ENCODE assay signal across 18 cellular contexts in the genomic region with DNA sequence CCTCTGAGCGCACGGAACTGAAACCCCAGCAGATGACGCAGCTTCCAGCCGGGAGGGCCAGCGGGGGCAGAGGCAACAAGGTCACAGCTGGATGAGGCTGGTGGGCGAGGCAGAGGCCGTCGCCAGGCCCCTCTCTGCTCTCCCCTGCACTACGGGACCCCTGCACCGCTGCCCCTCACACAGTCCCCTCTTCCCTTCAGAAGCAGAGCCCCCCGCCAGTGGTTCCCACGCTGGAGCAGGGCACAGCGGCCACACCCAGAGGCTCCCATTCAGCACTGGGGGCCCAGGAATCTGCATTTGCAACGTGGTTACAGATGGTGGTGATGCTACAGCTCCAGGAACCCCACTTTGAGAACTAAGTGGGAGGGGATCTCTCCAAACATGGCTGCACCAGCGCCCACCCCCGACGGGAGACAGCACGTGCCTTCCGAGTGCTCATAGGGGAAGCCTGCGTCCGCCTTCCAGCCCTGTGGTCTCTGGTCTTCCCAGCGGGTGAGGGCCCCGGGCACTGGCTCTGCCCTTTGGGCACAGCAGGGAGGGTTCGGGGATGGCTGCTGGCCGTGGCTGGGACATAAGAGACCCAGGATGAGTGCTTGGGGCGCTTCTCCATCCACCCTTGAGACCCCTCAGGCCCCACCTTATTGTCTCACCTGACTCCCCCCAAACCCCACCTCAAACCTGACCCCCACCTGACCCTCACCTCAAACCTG. TPM values are rescaled to one million over a fixed set of nuclear protein-coding genes. Genes with fewer than 3 reads are reported as not detected.
A peak's percentile ranks its signal among the peaks of the same experiment; 100 is the strongest.
DNase-seq lines count a peak whose midpoint lies in the region; TF ChIP-seq lines count a peak whose summit lies in the region.
"Had no signal": no experiment of that assay in that cellular context is flagged by ENCODE, and none has a peak within 500 bp of the region (broad histone marks: within the 10 kb centered on the region; RNA-seq: fewer than 3 reads in every experiment).

No MANE protein-coding gene starts in this region.

- H3K18ac ChIP-seq in neuronal stem cell (ENCODE audit: low read length) = peak overlapping the region; percentile 19

- H3K4ac ChIP-seq in neuronal stem cell (ENCODE audit: low read length) = no peak overlapping the region

- no peaks in the 10 kb centered on the region for H4K20me1 ChIP-seq in OCI-LY3 (ENCODE audit: insufficient read depth, low read length)

- no peaks in the 10 kb centered on the region for H3K4me1 Mint-ChIP-seq in progenitor cell of endocrine pancreas (ENCODE audit: low read depth)

- H3K36me3 Mint-ChIP-seq in progenitor cell of endocrine pancreas (ENCODE audit: insufficient read depth) = no peaks in the 10 kb centered on the region

- peak overlapping the region; percentile 24 for H2BK15ac ChIP-seq in neuronal stem cell (ENCODE audit: low read length)

- H3K9ac ChIP-seq in OCI-LY3 (ENCODE audit: low read length) (peak overlapping the region; percentile 64), duodenal mucosa (ENCODE audit: low read depth in 1 of 2, low read length in 2 of 2) (peak overlapping the region; percentile 25 to 57), neuronal stem cell (ENCODE audit: low read depth, low read length, poor library complexity) (no peak overlapping the region)

- H3K4me1 ChIP-seq in HEK293 (ENCODE audit: control insufficient read depth, insufficient read depth, low read length) = no peaks in the 10 kb centered on the region
- peaks cover 37% of the 10 kb centered on the region for H3K4me1 ChIP-seq in OCI-LY3 (ENCODE audit: low read length)
- H3K4me1 ChIP-seq in duodenal mucosa (ENCODE audit: control insufficient read depth in 1 of 2, insufficient read depth in 2 of 2, low read length in 2 of 2) = peaks cover 32 to 40% of the 10 kb centered on the region in 2 donors
- peaks cover 3 to 5% of the 10 kb centered on the region in 2 donors for H3K4me1 ChIP-seq in neuronal stem cell (ENCODE audit: control insufficient read depth in 2 of 2, insufficient read depth in 1 of 2, low read depth in 1 of 2, low read length in 2 of 2)

- no peaks in the 10 kb centered on the region for H3K9me3 Mint-ChIP-seq in progenitor cell of endocrine pancreas (ENCODE audit: low read depth)
- H3K9me3 Mint-ChIP-seq: CD4-positive, alpha-beta memory T cell had no signal

- no peak overlapping the region for H2BK12ac ChIP-seq in neuronal stem cell (ENCODE audit: low read length)

- H3K27ac ChIP-seq in HEK293 (ENCODE audit: extremely low read depth, low read depth, low read length) (no peak overlapping the region), OCI-LY3 (ENCODE audit: low read length) (peak overlapping the region; percentile 50), duodenal mucosa (ENCODE audit: low read depth, low read length) (peak overlapping the region; percentile 25), neuronal stem cell (replicated peaks; ENCODE audit: low read length) (no peak overlapping the region), coronary artery (no peak overlapping the region)

- H3K36me3 ChIP-seq in HEK293 (ENCODE audit: control insufficient read depth in 2 of 2, insufficient read depth in 1 of 2, low read length in 2 of 2) = no peaks in the 10 kb centered on the region
- H3K36me3 ChIP-seq in OCI-LY3 (replicated peaks; ENCODE audit: low read depth, low read length) = no peaks in the 10 kb centered on the region
- no peaks in the 10 kb centered on the region for H3K36me3 ChIP-seq in duodenal mucosa (ENCODE audit: control insufficient read depth in 1 of 2, insufficient read depth in 2 of 2, low read length in 2 of 2)
- no peaks in the 10 kb centered on the region for H3K36me3 ChIP-seq in neuronal stem cell (replicated peaks in 1 of 2; ENCODE audit: control insufficient read depth in 2 of 2, insufficient read depth in 2 of 2, low read length in 2 of 2)

- H3K9me3 ChIP-seq in HEK293 (ENCODE audit: control insufficient read depth, insufficient read depth, low read depth, low read length) = no peaks in the 10 kb centered on the region
- no peaks in the 10 kb centered on the region for H3K9me3 ChIP-seq in OCI-LY3 (ENCODE audit: insufficient read depth, low read length)
- no peaks in the 10 kb centered on the region for H3K9me3 ChIP-seq in duodenal mucosa (ENCODE audit: control insufficient read depth in 1 of 2, low read length in 2 of 2)
- H3K9me3 ChIP-seq in neuronal stem cell (replicated peaks in 1 of 2; ENCODE audit: control insufficient read depth in 2 of 2, insufficient read depth in 1 of 2, low read depth in 1 of 2, low read length in 2 of 2) = peaks cover 0 to 5% of the 10 kb centered on the region in 2 donors

- H3K27me3 ChIP-seq in OCI-LY3 (ENCODE audit: low read depth, low read length) = no peaks in the 10 kb centered on the region
- H3K27me3 ChIP-seq in duodenal mucosa (ENCODE audit: control insufficient read depth in 1 of 2, insufficient read depth in 2 of 2, low read length in 2 of 2) = no peaks in the 10 kb centered on the region
- H3K27me3 ChIP-seq in neuronal stem cell (ENCODE audit: control insufficient read depth in 3 of 3, insufficient read depth in 3 of 3, low read depth in 1 of 3, low read length in 3 of 3) = peaks cover 0 to 24% (median 12%) of the 10 kb centered on the region in 3 experiments

- H3K4me2 ChIP-seq in OCI-LY3 (ENCODE audit: low read length) (peak overlapping the region; percentile 91), neuronal stem cell (ENCODE audit: insufficient read depth, low read length, poor library complexity, severe bottlenecking) (no peak overlapping the region)

- H3K27ac Mint-ChIP-seq in progenitor cell of endocrine pancreas = no peak overlapping the region
- H3K27ac Mint-ChIP-seq: CD4-positive, alpha-beta memory T cell had no signal

- H3K79me1 ChIP-seq in neuronal stem cell (ENCODE audit: low read depth, low read length) = peaks cover 2% of the 10 kb centered on the region

- peak overlapping the region; percentile 8 for H3K14ac ChIP-seq in neuronal stem cell (ENCODE audit: low read length)

- TF ChIP-seq CTCF in HEK293 (tag by site-specific recombination; IDR thresholded peaks at IDR 0.05) (no peak), OCI-LY3 (IDR thresholded peaks at IDR 0.05; ENCODE audit: low read depth, low read length) (no peak), progenitor cell of endocrine pancreas (IDR thresholded peaks at IDR 0.05; ENCODE audit: unreplicated experiment) (no peak), GM10248 (IDR thresholded peaks at IDR 0.05; ENCODE audit: control extremely low read depth, extremely low read depth, low read depth, missing control alignments) (no peak), coronary artery (IDR thresholded peaks at IDR 0.05) (no peak)

- CTCF ChIA-PET in HEK293 (lab: Yijun Ruan, JAX) = no interaction called here
- CTCF ChIA-PET in GM10248 (lab: Yijun Ruan, JAX) = no interaction called here

- no peak overlapping the region for H4K8ac ChIP-seq in neuronal stem cell (ENCODE audit: low read depth, low read length)

- H2BK120ac ChIP-seq in neuronal stem cell (ENCODE audit: low read depth, low read length) = no peak overlapping the region

- no peak overlapping the region for H2BK5ac ChIP-seq in neuronal stem cell (ENCODE audit: low read length)

- POLR2A ChIA-PET in HEK293 (lab: Yijun Ruan, JAX) = no interaction called here
- POLR2A ChIA-PET in GM10248 (lab: Yijun Ruan, JAX) = no interaction called here

- H3K23ac ChIP-seq in neuronal stem cell (ENCODE audit: low read depth, low read length, poor library complexity) = no peak overlapping the region

- H3K79me2 ChIP-seq in OCI-LY3 (ENCODE audit: low read length) = no peaks in the 10 kb centered on the region

- no peak overlapping the region for H3K4me3 Mint-ChIP-seq in progenitor cell of endocrine pancreas (ENCODE audit: low read depth)
- H3K4me3 Mint-ChIP-seq: CD4-positive, alpha-beta memory T cell had no signal

- H3K4me3 ChIP-seq in HEK293 (ENCODE audit: low read depth, low read length) (no peak overlapping the region), OCI-LY3 (ENCODE audit: low read length) (peak overlapping the region; percentile 73), duodenal mucosa (ENCODE audit: low read depth in 1 of 2, low read length in 2 of 2) (peak overlapping the region; percentile 16 to 44), neuronal stem cell (ENCODE audit: low read length in 2 of 2) (no peak overlapping the region), coronary artery (no peak overlapping the region)

- peaks cover 26% of the 10 kb centered on the region for H3K27me3 Mint-ChIP-seq in progenitor cell of endocrine pancreas
- H3K27me3 Mint-ChIP-seq: CD4-positive, alpha-beta memory T cell had no signal

- H2AFZ ChIP-seq in OCI-LY3 (ENCODE audit: low read depth, low read length) (0 out of 2 replicates have a peak overlapping the region, but pooled peaks have one; percentile 34), neuronal stem cell (ENCODE audit: low read length) (no peak overlapping the region)

- peak overlapping the region; percentile 56 for H2AK5ac ChIP-seq in neuronal stem cell (ENCODE audit: low read depth, low read length)

- WGBS in neuronal stem cell (ENCODE audit: extremely low coverage in 2 of 2, insufficient read length in 2 of 2, insufficient replicate concordance in 1 of 2), 2 donors = no CpG with 5 or more reads among the region's 26 CpGs

- no peak overlapping the region for H4K91ac ChIP-seq in neuronal stem cell (ENCODE audit: low read depth, low read length, poor library complexity)

- no peak for DNase-seq in neuronal stem cell (ENCODE audit: low spot score)
- DNase-seq in progenitor cell of endocrine pancreas (ENCODE audit: low spot score, unreplicated experiment) = no peak
- DNase-seq in GM10248 (ENCODE audit: extremely low spot score) = no peak
- no peak for DNase-seq in 8988T
- DNase-seq in coronary artery (ENCODE audit: low spot score) = no peak
- DNase-seq: ACHN; CD4-positive, alpha-beta memory T cell; DMS79 treated with DMSO at 0.1 percent for 48 hours; MM.1S; NCI-H1417 treated with DMSO at 0.1 percent for 48 hours; NCI-H2029; NCI-H2171 treated with DMSO at 0.1 percent for 48 hours; NCI-H510A; NCI-H82 had no signal

TF ChIP-seq in HEK293, 187 proteins besides CTCF, POLR2A, EP300 and RAD21:
- peak; percentile 59 for TF ChIP-seq ZBTB20 (tag by site-specific recombination; IDR thresholded peaks at IDR 0.05)
- no peak for TF ChIP-seq KLF16 (tag by site-specific recombination; IDR thresholded peaks at IDR 0.05)
- TF ChIP-seq GLIS2 (tag by site-specific recombination; IDR thresholded peaks at IDR 0.05) = 0 out of 2 replicates have a peak, but pooled peaks have one; percentile 12

RNA-seq across cellular contexts. Expression of gene RAB40B, which starts 4.7 kb away (rescaled TPM):
- 9.4 TPM for polyA plus RNA-seq in neuronal stem cell (2013, experiment 1 of 2)
- polyA plus RNA-seq in neuronal stem cell (2013, experiment 2 of 2) = 10.4 TPM
- 13.3 and 14.3 TPM in 2 replicates for total RNA-seq in progenitor cell of endocrine pancreas

RNA-seq across cellular contexts. Expression of gene FN3KRP, which starts 13.3 kb away (rescaled TPM):
- 23.3 TPM for polyA plus RNA-seq in neuronal stem cell (2013, experiment 1 of 2)
- 21.8 TPM for polyA plus RNA-seq in neuronal stem cell (2013, experiment 2 of 2)
- total RNA-seq in progenitor cell of endocrine pancreas = 31.8 and 34.2 TPM in 2 replicates

RNA-seq across cellular contexts. Expression of gene FN3K, which starts 32.2 kb away (rescaled TPM):
- 15.9 TPM for polyA plus RNA-seq in neuronal stem cell (2013, experiment 1 of 2)
- polyA plus RNA-seq in neuronal stem cell (2013, experiment 2 of 2) = 17.0 TPM
- total RNA-seq in progenitor cell of endocrine pancreas = 40.4 and 40.6 TPM in 2 replicates
- total RNA-seq: RPMI7951 had no signal

RNA-seq across cellular contexts. Expression of gene TBCD, which starts 48.7 kb away (rescaled TPM):
- 62.8 TPM for polyA plus RNA-seq in neuronal stem cell (2013, experiment 1 of 2)
- polyA plus RNA-seq in neuronal stem cell (2013, experiment 2 of 2) = 65.7 TPM
- 95.6 and 103 TPM in 2 replicates for total RNA-seq in progenitor cell of endocrine pancreas

RNA-seq across cellular contexts. Expression of gene WDR45B, which starts 54.9 kb away (rescaled TPM):
- 67.8 TPM for polyA plus RNA-seq in neuronal stem cell (2013, experiment 1 of 2)
- polyA plus RNA-seq in neuronal stem cell (2013, experiment 2 of 2) = 69.8 TPM
- total RNA-seq in progenitor cell of endocrine pancreas = 75.8 and 77.6 TPM in 2 replicates

Comparison
In these comparisons a context has a peak if more than half of its experiments do, and no peak if none do; other contexts are left out.
1. H3K27ac ChIP-seq: peak in OCI-LY3 (single experiment) and duodenal mucosa (single experiment); none in HEK293 (single experiment), neuronal stem cell (single experiment) and coronary artery (0 of 2).
2. H3K4me3 ChIP-seq: peak in OCI-LY3 (single experiment) and duodenal mucosa (2 of 2); none in HEK293 (single experiment), neuronal stem cell (0 of 2) and coronary artery (single experiment).